ENCODE assay signal across 21 cellular contexts in genomic region chr5:77431719-77432118, GRCh38.
"Had no signal": no experiment of that assay in that cellular context is flagged by ENCODE, and none has a peak within 500 bp of the region (broad histone marks: within the 10 kb centered on the region; RNA-seq: fewer than 3 reads in every experiment).

No MANE protein-coding gene starts in this region.

- H3K4me1 ChIP-seq: gastrocnemius medialis, heart right ventricle, right atrium auricular region, upper lobe of right lung had no signal

- ATAC-seq: effector memory CD8-positive, alpha-beta T cell; gastrocnemius medialis; heart right ventricle; left lobe of liver; mucosa of descending colon; naive thymus-derived CD8-positive, alpha-beta T cell; stimulated activated effector memory CD8-positive, alpha-beta T cell treated with anti-CD3 and anti-CD28 coated beads, Interleukin-12 subunit alpha, Interleukin-12 subunit beta, amount 100 ng/mL, for 72 hours; upper lobe of right lung had no signal

- H3K27ac ChIP-seq: epithelial cell of prostate, esophagus muscularis mucosa, gastrocnemius medialis, heart right ventricle, neutrophil, ovary, right atrium auricular region, sigmoid colon, tibial nerve, upper lobe of right lung, vagina had no signal

- H3K9me3 ChIP-seq: esophagus muscularis mucosa, gastrocnemius medialis, heart right ventricle, mucosa of descending colon, neutrophil, ovary, right atrium auricular region, sigmoid colon, tibial nerve, upper lobe of right lung, vagina had no signal

- H3K4me3 ChIP-seq: esophagus muscularis mucosa, gastrocnemius medialis, heart right ventricle, mucosa of descending colon, ovary, right atrium auricular region, sigmoid colon, tibial nerve, upper lobe of right lung, vagina had no signal

- H3K36me3 ChIP-seq: ovary had no signal

- H3K27me3 ChIP-seq: esophagus muscularis mucosa, gastrocnemius medialis, heart right ventricle, neutrophil, ovary, right atrium auricular region, sigmoid colon, tibial nerve, upper lobe of right lung, vagina had no signal

- DNase-seq: effector memory CD8-positive, alpha-beta T cell; gastrocnemius medialis; heart right ventricle; hypothalamus; islet precursor cell; mucosa of descending colon; naive thymus-derived CD8-positive, alpha-beta T cell; ovary; sigmoid colon; small intestine; stimulated activated CD4-positive, alpha-beta T cell treated with anti-CD3 and anti-CD28 coated beads, Interleukin-4, amount 100 ng/mL, for 1 hour; stimulated activated CD8-positive, alpha-beta memory T cell treated with anti-CD3 and anti-CD28 coated beads, Interleukin-4, amount 100 ng/mL, for 48 hours; upper lobe of right lung had no signal
